In the genomic region with DNA sequence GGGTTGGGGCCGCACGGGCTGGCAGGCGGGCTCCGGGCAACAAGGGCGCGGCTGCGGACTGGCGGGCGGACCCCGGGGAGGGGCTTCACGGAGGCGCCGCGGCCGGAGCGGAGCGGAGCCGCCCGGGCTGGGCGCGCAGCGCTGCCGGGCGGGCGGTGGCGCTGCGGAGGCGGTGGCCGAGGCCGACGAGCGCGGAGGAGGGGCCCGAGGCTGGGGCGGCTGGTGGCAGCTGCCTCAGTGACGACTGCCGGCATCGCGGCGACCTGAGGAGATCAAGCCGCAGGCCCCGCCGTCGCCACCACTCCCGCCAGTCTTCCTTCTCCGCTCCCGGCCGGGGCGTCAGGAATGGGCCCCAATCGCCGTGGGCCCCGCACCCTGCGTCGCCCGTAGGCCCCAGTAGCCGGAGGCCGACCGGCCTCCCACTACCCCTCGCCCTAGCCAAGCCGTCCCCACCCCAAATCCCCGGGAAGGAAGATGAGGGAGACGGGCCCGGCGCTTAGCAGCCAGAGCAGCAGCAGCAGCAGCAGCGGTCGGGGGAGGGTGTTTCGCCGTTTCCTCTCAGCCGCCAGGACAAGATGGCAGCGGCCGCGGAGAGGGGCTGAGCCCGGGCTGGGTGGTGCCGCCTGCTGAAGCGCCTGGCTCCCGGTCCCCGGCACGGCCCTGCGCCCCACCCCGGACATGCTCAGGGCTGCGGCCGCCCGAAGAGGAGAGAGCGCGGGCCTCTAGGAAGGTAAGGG, we compare ENCODE assay signal across 8 cellular contexts.
DNase-seq lines count a peak whose midpoint lies in the region; ATAC-seq and TF ChIP-seq lines count a peak whose summit lies in the region.

TSS of gene HIPK3 (plus strand) at position 222 of the 737 bp plus-strand sequence.

- peaks cover 6% of the 10 kb centered on the region; the same call in 1 of the 2 replicates for H4K20me1 ChIP-seq in DOHH2 (ENCODE audit: control insufficient read depth, insufficient read depth, low read depth, low read length)

- H3K27me3 Mint-ChIP-seq in nephron (ENCODE audit: low read depth): peaks cover 4% of the 10 kb centered on the region

- ATAC-seq in GM21717 (IDR thresholded peaks at IDR 0.05; ENCODE audit: unreplicated experiment) (peak; percentile 75), RWPE2 (ENCODE audit: low read depth) (peak; percentile 73)
- ATAC-seq in stimulated activated naive CD8-positive, alpha-beta T cell treated with anti-CD3 and anti-CD28 coated beads, Interleukin-15, Interleukin-2, amounts not matched to agents 100 U/mL and 50 U/mL, for 24 hours: peak; percentile 90

- H3K36me3 Mint-ChIP-seq in nephron (ENCODE audit: low read depth): no peaks in the 10 kb centered on the region

- no peaks in the 10 kb centered on the region for H3K9me2 ChIP-seq in DOHH2 (replicated peaks; ENCODE audit: control insufficient read depth, low read length)

- no peaks in the 10 kb centered on the region for H3K9me3 Mint-ChIP-seq in nephron

- H3K36me3 ChIP-seq in DOHH2 (ENCODE audit: control insufficient read depth, low read length) (peaks cover 7% of the 10 kb centered on the region; the same call in 1 of the 2 replicates), RWPE2 (ENCODE audit: low read depth) (no peaks in the 10 kb centered on the region)

- H3K27ac ChIP-seq in DOHH2 (ENCODE audit: low read depth, low read length) (peak within 1 kb of the TSS; percentile 87), RWPE2 (ENCODE audit: poor library complexity, severe bottlenecking) (peak within 1 kb of the TSS; percentile 97)

- no peak for TF ChIP-seq CTCF in DOHH2 (IDR thresholded peaks at IDR 0.05; ENCODE audit: low read depth, low read length, poor library complexity, severe bottlenecking)
- TF ChIP-seq CTCF in RWPE2 (IDR thresholded peaks at IDR 0.05; ENCODE audit: poor library complexity, severe bottlenecking): peak; percentile 55
- TF ChIP-seq CTCF in fibroblast of pulmonary artery (IDR thresholded peaks at IDR 0.05; ENCODE audit: low read length, missing control alignments): no peak
- TF ChIP-seq CTCF in nephron (IDR thresholded peaks at IDR 0.05; ENCODE audit: unreplicated experiment in 3 of 3): peak in 2 of 3 experiments; percentile 17 to 32

- peak; percentile 69 for DNase-seq in KBM-7
- DNase-seq in RWPE2 (ENCODE audit: low spot score): peak; percentile 73
- DNase-seq in activated T-helper 9 cell treated with anti-CD3 and anti-CD28 coated beads, Interleukin-2, amount 50 U/mL, for 16 hours (ENCODE audit: low read depth): peak; percentile 65
- peak; percentile 75 for DNase-seq in fibroblast of pulmonary artery (ENCODE audit: low read depth)
- DNase-seq in stimulated activated naive CD8-positive, alpha-beta T cell treated with anti-CD3 and anti-CD28 coated beads, Interleukin-15, Interleukin-2, amounts not matched to agents 100 U/mL and 50 U/mL, for 24 hours: peak; percentile 85

- H3F3A ChIP-seq in DOHH2 (ENCODE audit: control insufficient read depth, insufficient read depth): no peaks in the 10 kb centered on the region

- H3K4me2 ChIP-seq in DOHH2 (ENCODE audit: low read length): peak within 1 kb of the TSS; percentile 90

- peak within 1 kb of the TSS; percentile 90 for H3K4me3 ChIP-seq in DOHH2 (ENCODE audit: low read length)
- H3K4me3 ChIP-seq in RWPE2 (ENCODE audit: severe bottlenecking): peak within 1 kb of the TSS; percentile 82
- peak within 1 kb of the TSS; percentile 97 for H3K4me3 ChIP-seq in fibroblast of pulmonary artery (replicated peaks; ENCODE audit: low read depth, low read length)

- peak within 1 kb of the TSS; percentile 96 to 99 (median 97) for H3K4me3 Mint-ChIP-seq in nephron

- peak within 1 kb of the TSS; percentile 99 for H3K27ac Mint-ChIP-seq in nephron

- H3K79me2 ChIP-seq in DOHH2 (ENCODE audit: control insufficient read depth, low read length): peaks cover 52% of the 10 kb centered on the region

- peaks cover 36% of the 10 kb centered on the region for H3K4me1 Mint-ChIP-seq in nephron

- in situ Hi-C loops in KBM-7 (cut with MboI; ENCODE audit: low pct_unique_long_range_greater_than_20kb, low sequenced_read_pairs): no loop called here

- no peaks in the 10 kb centered on the region for H3K9me3 ChIP-seq in DOHH2 (ENCODE audit: control insufficient read depth, insufficient read depth, low read length)
- H3K9me3 ChIP-seq in RWPE2 (ENCODE audit: severe bottlenecking): no peaks in the 10 kb centered on the region

- peaks cover 32% of the 10 kb centered on the region for H3K4me1 ChIP-seq in DOHH2 (ENCODE audit: control insufficient read depth, low read length)
- peaks cover 12% of the 10 kb centered on the region for H3K4me1 ChIP-seq in RWPE2 (ENCODE audit: insufficient read depth, poor library complexity, severe bottlenecking)

- H3K27me3 ChIP-seq in DOHH2 (ENCODE audit: control insufficient read depth, low read length) (no peaks in the 10 kb centered on the region), RWPE2 (ENCODE audit: insufficient read depth, poor library complexity, severe bottlenecking) (no peaks in the 10 kb centered on the region)

Comparison
In these comparisons a context has a peak if more than half of its experiments do, and no peak if none do; other contexts are left out.
1. Peak in every context shown above with its lines: DNase-seq, ATAC-seq, H3K4me3 ChIP-seq and H3K27ac ChIP-seq.
2. CTCF ChIP-seq: peak in RWPE2 (single experiment) and nephron (2 of 3); none in DOHH2 (single experiment) and fibroblast of pulmonary artery (single experiment).